18 cellular contexts compared by ENCODE assay signal in genomic region chr18:46625069-46625468, GRCh38. TPM values are rescaled to one million over a fixed set of nuclear protein-coding genes. Genes with fewer than 3 reads are reported as not detected.
A peak's percentile ranks its signal among the peaks of the same experiment; 100 is the strongest.
DNase-seq lines count a peak whose midpoint lies in the region; ATAC-seq and TF ChIP-seq lines count a peak whose summit lies in the region.
"Had no signal": no experiment of that assay in that cellular context is flagged by ENCODE, and none has a peak within 500 bp of the region (broad histone marks: within the 10 kb centered on the region; RNA-seq: fewer than 3 reads in every experiment).

No MANE protein-coding gene starts in this region.

- in situ Hi-C loops in G401 (cut with HindIII; ENCODE audit: low sequenced_read_pairs), result no loop called here

- H3K79me2 ChIP-seq in DND-41 (ENCODE audit: insufficient read depth, low read length), result no peaks in the 10 kb centered on the region

- no peak overlapping the region for H3K4me2 ChIP-seq in DND-41 (ENCODE audit: insufficient read depth, low read length)

- no peaks in the 10 kb centered on the region for H3K9me3 Mint-ChIP-seq in naive thymus-derived CD8-positive, alpha-beta T cell
- H3K9me3 Mint-ChIP-seq: HFFc6 had no signal

- H3K27ac ChIP-seq in DND-41 (ENCODE audit: low read length) (peak overlapping the region; percentile 95), coronary artery (no peak overlapping the region)

- H3K4me1 Mint-ChIP-seq in naive thymus-derived CD8-positive, alpha-beta T cell, result peaks cover 38 to 56% (median 45%) of the 10 kb centered on the region in 4 donors

- POLR2A ChIA-PET in naive thymus-derived CD8-positive, alpha-beta T cell (lab: Charles Lee), result interaction anchor here (0.6 to 0.7 kb wide), 2 partner anchors 393 to 704 kb away, joined by 3 read pairs; no protein-coding TSS in a partner anchor

- ATAC-seq in DND-41 (ENCODE audit: insufficient read depth, low read depth), result no peak
- no peak for ATAC-seq in naive thymus-derived CD8-positive, alpha-beta T cell

- H3K4me3 Mint-ChIP-seq in naive thymus-derived CD8-positive, alpha-beta T cell, result peak overlapping the region in 2 of 10 donors; percentile 26 to 41
- H3K4me3 Mint-ChIP-seq: HFFc6 had no signal

- no peaks in the 10 kb centered on the region for H3K36me3 ChIP-seq in DND-41 (ENCODE audit: insufficient read depth, low read length)
- H3K36me3 ChIP-seq: BLaER1 treated with 17β-estradiol and CSF1 and Interleukin-3, amounts not matched to agents 10 nM and 100 nM had no signal

- H2AFZ ChIP-seq in DND-41 (ENCODE audit: low read depth, low read length), result no peak overlapping the region

- TF ChIP-seq CTCF in DND-41 (IDR thresholded peaks at IDR 0.05; ENCODE audit: borderline replicate concordance, extremely low read depth, low read length, poor library complexity, severe bottlenecking) (no peak), coronary artery (IDR thresholded peaks at IDR 0.05) (no peak)

- no peaks in the 10 kb centered on the region for H3K27me3 ChIP-seq in DND-41 (ENCODE audit: insufficient read depth, low read length, poor library complexity)
- H3K27me3 ChIP-seq: BLaER1 treated with 17β-estradiol and CSF1 and Interleukin-3, amounts not matched to agents 10 nM and 100 nM had no signal

- no peaks in the 10 kb centered on the region for H3K9me3 ChIP-seq in DND-41 (ENCODE audit: insufficient read depth, low read length, severe bottlenecking)
- H3K9me3 ChIP-seq: BLaER1 treated with 17β-estradiol and CSF1 and Interleukin-3, amounts not matched to agents 10 nM and 100 nM had no signal

- peaks cover 0 to 2% (median 0%) of the 10 kb centered on the region in 5 donors for H3K27me3 Mint-ChIP-seq in naive thymus-derived CD8-positive, alpha-beta T cell

- peak overlapping the region in 6 of 10 donors; percentile 29 to 92 (median 85) for H3K27ac Mint-ChIP-seq in naive thymus-derived CD8-positive, alpha-beta T cell
- H3K27ac Mint-ChIP-seq: HFFc6 had no signal

- peak; percentile 21 for DNase-seq in activated CD8-positive, alpha-beta memory T cell treated with anti-CD3 and anti-CD28 coated beads for 24 hours
- no peak for DNase-seq in activated CD8-positive, alpha-beta memory T cell treated with anti-CD3 and anti-CD28 coated beads, Interleukin-2, amount 50 U/mL, for 48 hours
- DNase-seq in DND-41, result no peak
- peak; percentile 43 for DNase-seq in coronary artery (ENCODE audit: low spot score)
- DNase-seq in naive thymus-derived CD8-positive, alpha-beta T cell, result no peak
- DNase-seq in A172 (ENCODE audit: low spot score), result no peak
- no peak for DNase-seq in G401 (ENCODE audit: low spot score)
- no peak for DNase-seq in posterior vena cava (ENCODE audit: low spot score)
- DNase-seq: 8988T; ACHN; CD4-positive, CD25-positive, alpha-beta regulatory T cell; DMS153; DMS79 treated with DMSO at 0.1 percent for 48 hours; GF-D8; HCEC 1CT; HFFc6 had no signal

- H3K4me3 ChIP-seq in DND-41 (ENCODE audit: low read depth in 1 of 2, low read length in 2 of 2), result no peak overlapping the region
- H3K4me3 ChIP-seq in coronary artery, result no peak overlapping the region
- H3K4me3 ChIP-seq: BLaER1 treated with 17β-estradiol and CSF1 and Interleukin-3, amounts not matched to agents 10 nM and 100 nM had no signal

- H3K9ac ChIP-seq in DND-41 (ENCODE audit: low read depth, low read length), result no peak overlapping the region
- H3K9ac ChIP-seq: BLaER1 treated with 17β-estradiol and CSF1 and Interleukin-3, amounts not matched to agents 10 nM and 100 nM had no signal

- intact Hi-C loops in posterior vena cava (cut with DNase I), result no loop called here

- no peaks in the 10 kb centered on the region for H4K20me1 ChIP-seq in DND-41 (ENCODE audit: insufficient read depth, low read length)
- H4K20me1 ChIP-seq: BLaER1 treated with 17β-estradiol and CSF1 and Interleukin-3, amounts not matched to agents 10 nM and 100 nM had no signal

- no peaks in the 10 kb centered on the region for H3K36me3 Mint-ChIP-seq in naive thymus-derived CD8-positive, alpha-beta T cell
- H3K36me3 Mint-ChIP-seq: CD4-positive, CD25-positive, alpha-beta regulatory T cell had no signal

- H3K4me1 ChIP-seq in DND-41 (ENCODE audit: insufficient read depth, low read length), result peaks cover 57% of the 10 kb centered on the region

RNA-seq across cellular contexts. Expression of gene LOXHD1, which starts 32.0 kb away (rescaled TPM):
- under 1 TPM; 0.08 to 0.39 TPM for total RNA-seq in naive thymus-derived CD8-positive, alpha-beta T cell
- not detected for polyA plus RNA-seq in naive thymus-derived CD8-positive, alpha-beta T cell
- not detected in 2 replicates for total RNA-seq in A172 (2014; rRNA removed; shearing (Covaris generic))
- total RNA-seq in G401 (2014; rRNA removed; shearing (Covaris generic)), result not detected in 2 replicates
- total RNA-seq in posterior vena cava, result under 1 TPM; 0.37 to 0.38 TPM
- total RNA-seq: CD4-positive, CD25-positive, alpha-beta regulatory T cell; H4; HFFc6 had no signal
- polyA plus RNA-seq: CD4-positive, CD25-positive, alpha-beta regulatory T cell had no signal

Comparison
In these comparisons a context has a peak if more than half of its experiments do, and no peak if none do; other contexts are left out.
1. DNase-seq: peak in activated CD8-positive, alpha-beta memory T cell treated with anti-CD3 and anti-CD28 coated beads for 24 hours (single experiment) and coronary artery (single experiment); none in activated CD8-positive, alpha-beta memory T cell treated with anti-CD3 and anti-CD28 coated beads, Interleukin-2, amount 50 U/mL, for 48 hours (single experiment), DND-41 (single experiment), naive thymus-derived CD8-positive, alpha-beta T cell (0 of 10), A172 (single experiment), G401 (single experiment) and posterior vena cava (single experiment).